Comparison of ENCODE assay signal across 2 cellular contexts in genomic region chr2:186827426-186827825, GRCh38.
TF ChIP-seq lines count a peak whose summit lies in the region.

No MANE protein-coding gene starts in this region.

TF ChIP-seq in SK-N-SH, 30 proteins besides CTCF, POLR2A, EP300 and RAD21 (continued from another document):
- TF ChIP-seq FOSL2 (IDR thresholded peaks at IDR 0.05; ENCODE audit: borderline replicate concordance, low read depth) (peak; percentile 27; the same call in 1 of the 2 replicates), TEAD4 (IDR thresholded peaks at IDR 0.05; ENCODE audit: borderline replicate concordance, insufficient read depth) (no peak), NFIC (IDR thresholded peaks at IDR 0.05; ENCODE audit: borderline replicate concordance) (no peak)

TF ChIP-seq in SK-N-SH treated with all-trans-retinoic acid at 6 μM for 48 hours, 23 proteins besides CTCF, POLR2A, EP300 and RAD21 (continued from another document):
- TF ChIP-seq, protein P1, sequence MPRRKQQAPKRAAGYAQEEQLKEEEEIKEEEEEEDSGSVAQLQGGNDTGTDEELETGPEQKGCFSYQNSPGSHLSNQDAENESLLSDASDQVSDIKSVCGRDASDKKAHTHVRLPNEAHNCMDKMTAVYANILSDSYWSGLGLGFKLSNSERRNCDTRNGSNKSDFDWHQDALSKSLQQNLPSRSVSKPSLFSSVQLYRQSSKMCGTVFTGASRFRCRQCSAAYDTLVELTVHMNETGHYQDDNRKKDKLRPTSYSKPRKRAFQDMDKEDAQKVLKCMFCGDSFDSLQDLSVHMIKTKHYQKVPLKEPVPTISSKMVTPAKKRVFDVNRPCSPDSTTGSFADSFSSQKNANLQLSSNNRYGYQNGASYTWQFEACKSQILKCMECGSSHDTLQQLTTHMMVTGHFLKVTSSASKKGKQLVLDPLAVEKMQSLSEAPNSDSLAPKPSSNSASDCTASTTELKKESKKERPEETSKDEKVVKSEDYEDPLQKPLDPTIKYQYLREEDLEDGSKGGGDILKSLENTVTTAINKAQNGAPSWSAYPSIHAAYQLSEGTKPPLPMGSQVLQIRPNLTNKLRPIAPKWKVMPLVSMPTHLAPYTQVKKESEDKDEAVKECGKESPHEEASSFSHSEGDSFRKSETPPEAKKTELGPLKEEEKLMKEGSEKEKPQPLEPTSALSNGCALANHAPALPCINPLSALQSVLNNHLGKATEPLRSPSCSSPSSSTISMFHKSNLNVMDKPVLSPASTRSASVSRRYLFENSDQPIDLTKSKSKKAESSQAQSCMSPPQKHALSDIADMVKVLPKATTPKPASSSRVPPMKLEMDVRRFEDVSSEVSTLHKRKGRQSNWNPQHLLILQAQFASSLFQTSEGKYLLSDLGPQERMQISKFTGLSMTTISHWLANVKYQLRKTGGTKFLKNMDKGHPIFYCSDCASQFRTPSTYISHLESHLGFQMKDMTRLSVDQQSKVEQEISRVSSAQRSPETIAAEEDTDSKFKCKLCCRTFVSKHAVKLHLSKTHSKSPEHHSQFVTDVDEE (CRISPR knock-in tag; IDR thresholded peaks at IDR 0.05): no peak
- TF ChIP-seq POU6F1 (CRISPR knock-in tag; IDR thresholded peaks at IDR 0.05; ENCODE audit: borderline replicate concordance, low read depth) (no peak), CSDC2 (CRISPR knock-in tag; IDR thresholded peaks at IDR 0.05) (no peak), PATZ1 (CRISPR knock-in tag; IDR thresholded peaks at IDR 0.05; ENCODE audit: borderline replicate concordance) (no peak), ZNF8 (CRISPR knock-in tag; IDR thresholded peaks at IDR 0.05) (no peak), TOX (CRISPR knock-in tag; IDR thresholded peaks at IDR 0.05; ENCODE audit: borderline replicate concordance) (no peak), ZFP30 (CRISPR knock-in tag; IDR thresholded peaks at IDR 0.05) (no peak), OSR1 (CRISPR knock-in tag; IDR thresholded peaks at IDR 0.05) (no peak)
